ENCODE assay signal across 15 cellular contexts in genomic region chr16:11762431-11762830, GRCh38. TPM values are rescaled to one million over a fixed set of nuclear protein-coding genes. Genes with fewer than 3 reads are reported as not detected.
DNase-seq lines count a peak whose midpoint lies in the region; ATAC-seq, FAIRE-seq and TF ChIP-seq lines count a peak whose summit lies in the region.
"Had no signal": no experiment of that assay in that cellular context is flagged by ENCODE, and none has a peak within 500 bp of the region (broad histone marks: within the 10 kb centered on the region; RNA-seq: fewer than 3 reads in every experiment).

No MANE protein-coding gene starts in this region.

- H3K4me2 ChIP-seq in A549 (no peak overlapping the region), IMR-90 (ENCODE audit: low read depth, low read length) (no peak overlapping the region)
- H3K4me2 ChIP-seq: BLaER1 had no signal

- TF ChIP-seq RAD21 in A549 (conservative IDR thresholded peaks at IDR 0.05 in 1 of 2, IDR thresholded peaks at IDR 0.05 in 1 of 2) (no peak), IMR-90 (IDR thresholded peaks at IDR 0.05; ENCODE audit: low read length) (no peak)

- H3K27me3 ChIP-seq in IMR-90 (ENCODE audit: control insufficient read depth, insufficient read depth, low read length) (no peaks in the 10 kb centered on the region), bronchial epithelial cell (ENCODE audit: control insufficient read depth, insufficient read depth, low read length) (no peaks in the 10 kb centered on the region)
- H3K27me3 ChIP-seq: BLaER1 had no signal

- no peak overlapping the region for H2AFZ ChIP-seq in IMR-90 (replicated peaks; ENCODE audit: low read length, poor library complexity)

- no peak overlapping the region for H3K4ac ChIP-seq in IMR-90 (ENCODE audit: low read depth, low read length)

- in situ Hi-C loops in IMR-90 (cut with MboI; ENCODE audit: low sequenced_read_pairs), result no loop called here

- H4K20me1 ChIP-seq in IMR-90 (ENCODE audit: insufficient read depth, low read length), result peaks cover 6% of the 10 kb centered on the region; the same call in 1 of the 2 replicates
- H4K20me1 ChIP-seq: BLaER1 had no signal

- H3K36me3 ChIP-seq in IMR-90 (ENCODE audit: control insufficient read depth, insufficient read depth, low read length), result peaks cover 51% of the 10 kb centered on the region
- H3K36me3 ChIP-seq in bronchial epithelial cell (ENCODE audit: control insufficient read depth, insufficient read depth, low read length), result peaks cover 10% of the 10 kb centered on the region

- H2BK120ac ChIP-seq in IMR-90 (ENCODE audit: low read depth, low read length), result no peak overlapping the region

- CTCF ChIA-PET in A549 (lab: Yijun Ruan, JAX), result interaction anchor here (0.6 to 0.8 kb wide), 2 partner anchors 10 to 35 kb away, joined by 3 read pairs; partner anchors contain the start of gene ZC3H7A
- CTCF ChIA-PET in IMR-90 (lab: Yijun Ruan, JAX), result interaction anchor here (0.6 kb wide), 1 partner anchor 51 kb away, joined by 4 read pairs; no protein-coding TSS in a partner anchor

- TF ChIP-seq POLR2A in A549 (IDR thresholded peaks at IDR 0.05; ENCODE audit: low read length) (no peak), IMR-90 (IDR thresholded peaks at IDR 0.05; ENCODE audit: low read depth, low read length) (no peak)

- WGBS in A549 (ENCODE audit: missing lambda C conversion rate), result 94% methylated on average over 4 of the region's 4 CpGs
- no CpG with 5 or more reads among the region's 4 CpGs for WGBS in IMR-90 (ENCODE audit: extremely low coverage in 2 of 2, insufficient read length in 1 of 2), 2 experiments

- no peak overlapping the region for H3K56ac ChIP-seq in IMR-90 (ENCODE audit: extremely low read depth, insufficient read depth, low read length)

- peaks cover 8% of the 10 kb centered on the region for H3K4me1 Mint-ChIP-seq in memory B cell
- H3K4me1 Mint-ChIP-seq: CD8-positive, alpha-beta memory T cell had no signal

- H3K9ac ChIP-seq in IMR-90 (ENCODE audit: low read depth, low read length), result no peak overlapping the region
- H3K9ac ChIP-seq: BLaER1 had no signal

- no peaks in the 10 kb centered on the region for H3K9me3 ChIP-seq in A549
- H3K9me3 ChIP-seq in IMR-90 (ENCODE audit: control insufficient read depth, insufficient read depth, low read length), result no peaks in the 10 kb centered on the region
- H3K9me3 ChIP-seq: BLaER1, Caco-2 had no signal

- no peak overlapping the region for H2AK5ac ChIP-seq in IMR-90 (ENCODE audit: low read depth, low read length)

- H2BK20ac ChIP-seq in IMR-90 (ENCODE audit: low read depth, low read length), result no peak overlapping the region

- peaks cover 13 to 45% of the 10 kb centered on the region in 2 experiments; a peak in 3 of 4 replicates for H3K79me1 ChIP-seq in IMR-90 (ENCODE audit: low read depth in 1 of 2, low read length in 2 of 2)

- no peak overlapping the region for H2BK15ac ChIP-seq in IMR-90 (ENCODE audit: low read depth, low read length)

- TF ChIP-seq CTCF in A549 (IDR thresholded peaks at IDR 0.05) (no peak), IMR-90 (conservative IDR thresholded peaks at IDR 0.05; ENCODE audit: low read depth, low read length) (no peak), bronchial epithelial cell (IDR thresholded peaks at IDR 0.05; ENCODE audit: insufficient read depth, low read length, severe bottlenecking) (no peak)

- no peaks in the 10 kb centered on the region for H3K27me3 Mint-ChIP-seq in memory B cell
- H3K27me3 Mint-ChIP-seq: CD8-positive, alpha-beta memory T cell had no signal

- H3K4me1 ChIP-seq in A549, result peaks cover 20% of the 10 kb centered on the region
- peaks cover 4% of the 10 kb centered on the region for H3K4me1 ChIP-seq in IMR-90 (ENCODE audit: control insufficient read depth, insufficient read depth, low read length)

- DNase-seq in A549 (ENCODE audit: low read depth in 1 of 2, low spot score in 1 of 2) (no peak), IMR-90 (no peak), bronchial epithelial cell (ENCODE audit: low read depth) (peak; percentile 58), memory B cell (ENCODE audit: low spot score in 2 of 2) (no peak)
- DNase-seq: Caco-2; CD8-positive, alpha-beta memory T cell; DND-41; GDM1 had no signal

- BruUV-seq in IMR-90 (replicated peaks; lab: Mats Ljungman, UMichigan), result no TSS peak

- peak overlapping the region; percentile 20 for H3K27ac Mint-ChIP-seq in memory B cell

- dilution Hi-C loops in IMR-90 (cut with HindIII; ENCODE audit: low sequenced_read_pairs, unreplicated experiment), result no loop called here

- H4K91ac ChIP-seq in IMR-90 (ENCODE audit: insufficient read depth, low read depth, low read length), result no peak overlapping the region

- H2AK9ac ChIP-seq in IMR-90 (replicated peaks; ENCODE audit: low read depth, low read length, poor library complexity), result no peak overlapping the region

- H3K18ac ChIP-seq in IMR-90 (ENCODE audit: low read depth, low read length), result no peak overlapping the region

- H2BK5ac ChIP-seq in IMR-90 (ENCODE audit: low read depth, low read length, poor library complexity, severe bottlenecking), result no peak overlapping the region

- no peak for ATAC-seq in A549
- ATAC-seq in IMR-90 (ENCODE audit: low read depth), result no peak
- ATAC-seq in memory B cell (ENCODE audit: low read depth), result no peak
- no peak for ATAC-seq in HG02884 (IDR thresholded peaks at IDR 0.05; ENCODE audit: unreplicated experiment)
- no peak for ATAC-seq in GM21723 (IDR thresholded peaks at IDR 0.05; ENCODE audit: unreplicated experiment)
- ATAC-seq: HCT116 had no signal

- H3K9me3 Mint-ChIP-seq in memory B cell, result no peaks in the 10 kb centered on the region
- H3K9me3 Mint-ChIP-seq: CD8-positive, alpha-beta memory T cell had no signal

- intact Hi-C loops in IMR-90 (cut with micrococcal nuclease), result no loop called here

- no peak for TF ChIP-seq EP300 in A549 (IDR thresholded peaks at IDR 0.05)

- H3K9me1 ChIP-seq in IMR-90 (ENCODE audit: insufficient read depth, low read length), result peaks cover 2% of the 10 kb centered on the region; the same call in 1 of the 2 replicates

- H4K8ac ChIP-seq in IMR-90 (ENCODE audit: low read depth in 2 of 2, low read length in 2 of 2), result no peak overlapping the region

- no peak overlapping the region for H3K23ac ChIP-seq in IMR-90 (ENCODE audit: low read depth, low read length)

- no peak overlapping the region for H3K4me3 ChIP-seq in A549
- H3K4me3 ChIP-seq in IMR-90 (ENCODE audit: insufficient read depth, low read depth, low read length), result no peak overlapping the region
- no peak overlapping the region for H3K4me3 ChIP-seq in bronchial epithelial cell (ENCODE audit: low read depth, low read length)
- H3K4me3 ChIP-seq: BLaER1 had no signal

- POLR2A ChIA-PET in A549 (lab: Yijun Ruan, JAX) (no interaction called here), IMR-90 (lab: Charles Lee; ENCODE audit: unreplicated experiment) (no interaction called here)

- H3K14ac ChIP-seq in IMR-90 (replicated peaks; ENCODE audit: low read depth, low read length), result no peak overlapping the region

- H3K36me3 Mint-ChIP-seq in memory B cell, result peaks cover 30% of the 10 kb centered on the region

- no peak overlapping the region for H3K4me3 Mint-ChIP-seq in memory B cell
- H3K4me3 Mint-ChIP-seq: CD8-positive, alpha-beta memory T cell had no signal

- no peak for FAIRE-seq in A549 (lab: Jason Lieb, UNC)
- FAIRE-seq in bronchial epithelial cell (lab: Jason Lieb, UNC), result no peak
- FAIRE-seq: GM12892, GM19239, H54 had no signal

- H3K27ac ChIP-seq in A549, result no peak overlapping the region
- no peak overlapping the region for H3K27ac ChIP-seq in IMR-90 (ENCODE audit: insufficient read depth, low read length)
- H3K27ac ChIP-seq: BLaER1 had no signal

- H4K5ac ChIP-seq in IMR-90 (ENCODE audit: low read depth, low read length), result no peak overlapping the region

TF ChIP-seq in A549, 52 proteins besides CTCF, POLR2A, EP300 and RAD21:
- no peak for TF ChIP-seq KDM5A (IDR thresholded peaks at IDR 0.05)
- TF ChIP-seq CEBPB (IDR thresholded peaks at IDR 0.05), result peak; percentile 59 to 77; a peak in 3 of 4 replicates
- no peak for TF ChIP-seq HOXB5 (CRISPR knock-in tag; IDR thresholded peaks at IDR 0.05)

TF ChIP-seq in IMR-90, 13 proteins besides CTCF, POLR2A, EP300 and RAD21:
- TF ChIP-seq CEBPB (IDR thresholded peaks at IDR 0.05; ENCODE audit: low read depth, low read length) (peak; percentile 93), CHD1 (IDR thresholded peaks at IDR 0.05; ENCODE audit: low read depth, low read length) (no peak), MAFK (IDR thresholded peaks at IDR 0.05; ENCODE audit: low read depth, low read length) (no peak)

RNA-seq across cellular contexts. Expression of gene TXNDC11, which starts 19.8 kb away (rescaled TPM):
- polyA plus RNA-seq in A549 (2011; rRNA removed) (42.4 and 45.1 TPM in 2 replicates), A549 (2017; fragmentation: RNase III; extraction: RNeasy Plus Mini Kit Qiagen cat#74134 plus additional on column Dnase treatment) (22.7 to 26.3 TPM (median 24.1 TPM) in 3 replicates), IMR-90 (2012; rRNA removed) (42.9 and 50.0 TPM in 2 replicates)
- polyA plus RNA-seq in A549 (2012; cell fraction: cytosol; rRNA removed), result 39.8 and 46.9 TPM in 2 replicates
- polyA plus RNA-seq in A549 (2012; cell fraction: nucleus; rRNA removed), result 39.6 and 47.5 TPM in 2 replicates
- 28.4 and 40.2 TPM in 2 replicates for polyA minus RNA-seq in A549 (2011; rRNA and poly(A)+ RNA removed)
- total RNA-seq in IMR-90 (2012; rRNA removed) (23.9 and 25.3 TPM in 2 replicates), bronchial epithelial cell (29.4 and 35.8 TPM in 2 replicates)
- polyA plus RNA-seq in IMR-90 (2012; cell fraction: cytosol; rRNA removed), result 37.8 and 42.7 TPM in 2 replicates
- 42.1 and 47.2 TPM in 2 replicates for polyA plus RNA-seq in IMR-90 (2012; cell fraction: nucleus; rRNA removed; ENCODE audit: low replicate concordance)

RNA-seq across cellular contexts. Expression of gene ZC3H7A, which starts 34.6 kb away (rescaled TPM):
- polyA plus RNA-seq in A549 (2011; rRNA removed) (41.5 and 55.1 TPM in 2 replicates), A549 (2017; fragmentation: RNase III; extraction: RNeasy Plus Mini Kit Qiagen cat#74134 plus additional on column Dnase treatment) (33.8 to 39.1 TPM (median 36.8 TPM) in 3 replicates), IMR-90 (2012; rRNA removed) (48.3 and 53.9 TPM in 2 replicates)
- polyA plus RNA-seq in A549 (2012; cell fraction: cytosol; rRNA removed), result 23.6 and 25.7 TPM in 2 replicates
- polyA plus RNA-seq in A549 (2012; cell fraction: nucleus; rRNA removed), result 15.1 and 25.0 TPM in 2 replicates
- 18.5 and 23.6 TPM in 2 replicates for polyA minus RNA-seq in A549 (2011; rRNA and poly(A)+ RNA removed)
- total RNA-seq in IMR-90 (2012; rRNA removed) (22.2 and 33.3 TPM in 2 replicates), bronchial epithelial cell (26.9 and 28.5 TPM in 2 replicates)
- polyA plus RNA-seq in IMR-90 (2012; cell fraction: cytosol; rRNA removed), result 11.5 and 30.5 TPM in 2 replicates
- polyA plus RNA-seq in IMR-90 (2012; cell fraction: nucleus; rRNA removed; ENCODE audit: low replicate concordance), result 11.4 and 92.1 TPM in 2 replicates
